Comparison of ENCODE assay signal across 16 cellular contexts in genomic region chr2:29627366-29627765, GRCh38.
DNase-seq lines count a peak whose midpoint lies in the region; ATAC-seq and TF ChIP-seq lines count a peak whose summit lies in the region.
"Had no signal": no experiment of that assay in that cellular context is flagged by ENCODE, and none has a peak within 500 bp of the region (broad histone marks: within the 10 kb centered on the region; RNA-seq: fewer than 3 reads in every experiment).

No MANE protein-coding gene starts in this region.

- H3K27me3 ChIP-seq in smooth muscle cell (ENCODE audit: low read depth) = no peaks in the 10 kb centered on the region
- H3K27me3 ChIP-seq: ovary, tibial nerve had no signal

- peaks cover 7% of the 10 kb centered on the region for H3K4me1 ChIP-seq in smooth muscle cell (ENCODE audit: low read depth)
- H3K4me1 ChIP-seq: tibial nerve had no signal

- TF ChIP-seq CTCF in HFF-Myc (IDR thresholded peaks at IDR 0.05; ENCODE audit: low read depth, low read length, missing control alignments) = no peak
- TF ChIP-seq CTCF in smooth muscle cell (IDR thresholded peaks at IDR 0.05; ENCODE audit: borderline replicate concordance, insufficient read depth, poor library complexity, severe bottlenecking) = no peak

- no peak overlapping the region for H3K9ac ChIP-seq in smooth muscle cell (ENCODE audit: low read depth)

- peak overlapping the region; percentile 42 for H3K27ac ChIP-seq in smooth muscle cell (ENCODE audit: low read depth)
- H3K27ac ChIP-seq: ovary, tibial nerve had no signal

- no peak overlapping the region for H3K4me3 ChIP-seq in HFF-Myc (replicated peaks; ENCODE audit: low read depth, low read length)
- no peak overlapping the region for H3K4me3 ChIP-seq in smooth muscle cell
- H3K4me3 ChIP-seq: GM12878, ovary, tibial nerve had no signal

- H2AFZ ChIP-seq in smooth muscle cell (ENCODE audit: low read depth) = no peak overlapping the region

- no peaks in the 10 kb centered on the region for H3K36me3 ChIP-seq in smooth muscle cell (ENCODE audit: low read depth)
- H3K36me3 ChIP-seq: ovary, tibial nerve had no signal

- no peaks in the 10 kb centered on the region for H3K79me2 ChIP-seq in smooth muscle cell (ENCODE audit: low read depth)

- H3F3A ChIP-seq in smooth muscle cell (ENCODE audit: low read depth) = no peaks in the 10 kb centered on the region

- DNase-seq in HFF-Myc (ENCODE audit: extremely low read depth, low read depth) (peak; percentile 61), fibroblast of the conjunctiva (ENCODE audit: low read depth) (peak; percentile 67), smooth muscle cell (lab: John Stamatoyannopoulos, UW; ENCODE audit: unreplicated experiment) (no peak), RKO (ENCODE audit: low spot score) (no peak), HT-29 (ENCODE audit: low spot score) (no peak)
- DNase-seq in stimulated activated CD4-positive, alpha-beta T cell treated with anti-CD3 and anti-CD28 coated beads, Interleukin-1b, Interleukin-23, amount 100 ng/mL, for 48 hours = no peak
- DNase-seq: activated B cell treated with CpG ODN at 0.5 μM for 24 hours; activated T-cell treated with anti-CD3 and anti-CD28 coated beads, Interleukin-2, amount 50 U/mL, for 4 hours; aorta; effector memory CD8-positive, alpha-beta T cell; NCI-H1092; NCI-H774; ovary had no signal

- no peaks in the 10 kb centered on the region for H3K9me3 ChIP-seq in smooth muscle cell (replicated peaks; ENCODE audit: low read depth)
- H3K9me3 ChIP-seq: ovary, tibial nerve had no signal

- no peaks in the 10 kb centered on the region for H4K20me1 ChIP-seq in smooth muscle cell (ENCODE audit: low read depth)

- WGBS in smooth muscle cell (ENCODE audit: low lambda C conversion rate) = 27% methylated on average over 5 of the region's 5 CpGs

- H3K4me2 ChIP-seq in smooth muscle cell = peak overlapping the region; percentile 50

- ATAC-seq in SK-N-SH treated with all-trans-retinoic acid at 6 μM for 48 hours = peak; percentile 57; the same call in 2 of the 3 replicates
- ATAC-seq: activated T-cell treated with anti-CD3 and anti-CD28 coated beads, Interleukin-2, amount 50 U/mL, for 4 hours; effector memory CD8-positive, alpha-beta T cell; GM12878 had no signal

TF ChIP-seq in SK-N-SH treated with all-trans-retinoic acid at 6 μM for 48 hours, 23 proteins besides CTCF, POLR2A, EP300 and RAD21:
- TF ChIP-seq ZNF70 (CRISPR knock-in tag; IDR thresholded peaks at IDR 0.05) = no peak
- TF ChIP-seq PPARA (CRISPR knock-in tag; IDR thresholded peaks at IDR 0.05; ENCODE audit: borderline replicate concordance) = no peak
- TF ChIP-seq ESRRG (CRISPR knock-in tag; IDR thresholded peaks at IDR 0.05) = no peak
- no peak for TF ChIP-seq ARNTL (CRISPR knock-in tag; IDR thresholded peaks at IDR 0.05; ENCODE audit: borderline replicate concordance, low read depth)
- no peak for TF ChIP-seq ZC3H10 (CRISPR knock-in tag; IDR thresholded peaks at IDR 0.05)
- no peak for TF ChIP-seq TOX (CRISPR knock-in tag; IDR thresholded peaks at IDR 0.05; ENCODE audit: borderline replicate concordance)
- no peak for TF ChIP-seq CSRNP3 (CRISPR knock-in tag; IDR thresholded peaks at IDR 0.05)
- no peak for TF ChIP-seq RARB (CRISPR knock-in tag; IDR thresholded peaks at IDR 0.05)
- TF ChIP-seq ZFP30 (CRISPR knock-in tag; IDR thresholded peaks at IDR 0.05) = no peak
- no peak for TF ChIP-seq ISL1 (CRISPR knock-in tag; IDR thresholded peaks at IDR 0.05)
- no peak for TF ChIP-seq ZNF565 (CRISPR knock-in tag; conservative IDR thresholded peaks at IDR 0.05; ENCODE audit: low read depth)
- no peak for TF ChIP-seq GLIS3 (CRISPR knock-in tag; IDR thresholded peaks at IDR 0.05)
- TF ChIP-seq TCF4 (CRISPR knock-in tag; IDR thresholded peaks at IDR 0.05; ENCODE audit: borderline replicate concordance) = no peak
- no peak for TF ChIP-seq ZFP3 (CRISPR knock-in tag; IDR thresholded peaks at IDR 0.05)
- TF ChIP-seq BACH2 (CRISPR knock-in tag; IDR thresholded peaks at IDR 0.05; ENCODE audit: borderline replicate concordance) = no peak
- TF ChIP-seq PATZ1 (CRISPR knock-in tag; IDR thresholded peaks at IDR 0.05; ENCODE audit: borderline replicate concordance) = no peak
- no peak for TF ChIP-seq SNAI2 (CRISPR knock-in tag; IDR thresholded peaks at IDR 0.05)
- TF ChIP-seq TSHZ2 (CRISPR knock-in tag; IDR thresholded peaks at IDR 0.05) = no peak

Comparison
In these comparisons a context has a peak if more than half of its experiments do, and no peak if none do; other contexts are left out.
1. DNase-seq: peak in HFF-Myc (single experiment) and fibroblast of the conjunctiva (single experiment); none in smooth muscle cell (single experiment), RKO (single experiment), HT-29 (single experiment) and stimulated activated CD4-positive, alpha-beta T cell treated with anti-CD3 and anti-CD28 coated beads, Interleukin-1b, Interleukin-23, amount 100 ng/mL, for 48 hours (single experiment).